In genomic region chr11:44934110-44934509, GRCh38 we compare ENCODE assay signal across 23 cellular contexts.
"Had no signal": no experiment of that assay in that cellular context is flagged by ENCODE, and none has a peak within 500 bp of the region (broad histone marks: within the 10 kb centered on the region; RNA-seq: fewer than 3 reads in every experiment).

No MANE protein-coding gene starts in this region.

- H3K9me3 ChIP-seq: body of pancreas, esophagus squamous epithelium, heart right ventricle, prostate gland, spleen, stomach, suprapubic skin, tibial nerve, uterus had no signal

- ATAC-seq: activated CD4-positive, CD25-positive, alpha-beta regulatory T cell treated with anti-CD3 and anti-CD28 coated beads, Interleukin-2, amount 50 U/mL, for 24 hours; activated naive CD8-positive, alpha-beta T cell treated with anti-CD3 and anti-CD28 coated beads, Interleukin-2, amount 50 U/mL, for 24 hours; body of pancreas had no signal

- DNase-seq: activated CD4-positive, alpha-beta memory T cell treated with anti-CD3 and anti-CD28 coated beads, Interleukin-2, amount 10 ng/mL, durations not matched to agents 7 days and 5 days; activated CD4-positive, alpha-beta T cell treated with anti-CD3 and anti-CD28 coated beads, Interleukin-2, amount 10 ng/mL, durations not matched to agents 24 days and 14 days; activated gamma-delta T cell; activated naive CD4-positive, alpha-beta T cell treated with anti-CD3 and anti-CD28 coated beads, Interleukin-2, amount 50 U/mL, for 16 hours; activated naive CD8-positive, alpha-beta T cell treated with anti-CD3 and anti-CD28 coated beads, Interleukin-2, amount 50 U/mL, for 24 hours; body of pancreas; effector memory CD4-positive, alpha-beta T cell; esophagus squamous epithelium; heart right ventricle; islet precursor cell; left cardiac atrium; spleen; stimulated activated CD4-positive, alpha-beta T cell treated with anti-CD3 and anti-CD28 coated beads, Interleukin-4, amount 100 ng/mL, for 24 hours; stomach; uterus had no signal

- H3K4me1 ChIP-seq: body of pancreas, prostate gland, suprapubic skin, uterus had no signal

- H3K4me3 Mint-ChIP-seq: activated CD4-positive, alpha-beta memory T cell treated with anti-CD3 and anti-CD28 coated beads, Interleukin-2, amount 10 ng/mL, durations not matched to agents 7 days and 5 days; activated CD4-positive, alpha-beta T cell treated with anti-CD3 and anti-CD28 coated beads, Interleukin-2, amount 10 ng/mL, durations not matched to agents 24 days and 14 days; activated naive CD8-positive, alpha-beta T cell treated with anti-CD3 and anti-CD28 coated beads, Interleukin-2, amount 50 U/mL, for 24 hours; activated T-helper 1 cell treated with anti-CD3 and anti-CD28 coated beads, Interleukin-12 subunit alpha, Interleukin-12 subunit beta, Interleukin-2, Interleukin-4 antibody, amounts not matched to agents 30 ng/mL and 10 ng/mL and 1 ng/mL, durations not matched to agents 14 hours and 24 hours and 36 hours; central memory CD8-positive, alpha-beta T cell; memory B cell had no signal

- H3K4me3 ChIP-seq: body of pancreas, esophagus squamous epithelium, heart right ventricle, prostate gland, spleen, stomach, suprapubic skin, tibial nerve, uterus had no signal

- FAIRE-seq: colon had no signal

- H3K27ac ChIP-seq: body of pancreas, esophagus squamous epithelium, heart right ventricle, prostate gland, spleen, stomach, suprapubic skin, tibial nerve, uterus had no signal

- H3K27ac Mint-ChIP-seq: activated CD4-positive, alpha-beta memory T cell treated with anti-CD3 and anti-CD28 coated beads, Interleukin-2, amount 10 ng/mL, durations not matched to agents 7 days and 5 days; activated CD4-positive, alpha-beta T cell treated with anti-CD3 and anti-CD28 coated beads, Interleukin-2, amount 10 ng/mL, durations not matched to agents 24 days and 14 days; activated naive CD8-positive, alpha-beta T cell treated with anti-CD3 and anti-CD28 coated beads, Interleukin-2, amount 50 U/mL, for 24 hours; activated T-helper 1 cell treated with anti-CD3 and anti-CD28 coated beads, Interleukin-12 subunit alpha, Interleukin-12 subunit beta, Interleukin-2, Interleukin-4 antibody, amounts not matched to agents 30 ng/mL and 10 ng/mL and 1 ng/mL, durations not matched to agents 14 hours and 24 hours and 36 hours; memory B cell had no signal

- H3K36me3 ChIP-seq: prostate gland, uterus had no signal

- H3K27me3 ChIP-seq: body of pancreas, esophagus squamous epithelium, heart right ventricle, spleen, suprapubic skin, tibial nerve, uterus had no signal

- H3K9me3 Mint-ChIP-seq: activated CD4-positive, alpha-beta memory T cell treated with anti-CD3 and anti-CD28 coated beads, Interleukin-2, amount 10 ng/mL, durations not matched to agents 7 days and 5 days; activated CD4-positive, alpha-beta T cell treated with anti-CD3 and anti-CD28 coated beads, Interleukin-2, amount 10 ng/mL, durations not matched to agents 24 days and 14 days; activated naive CD8-positive, alpha-beta T cell treated with anti-CD3 and anti-CD28 coated beads, Interleukin-2, amount 50 U/mL, for 24 hours; activated T-helper 1 cell treated with anti-CD3 and anti-CD28 coated beads, Interleukin-12 subunit alpha, Interleukin-12 subunit beta, Interleukin-2, Interleukin-4 antibody, amounts not matched to agents 30 ng/mL and 10 ng/mL and 1 ng/mL, durations not matched to agents 14 hours and 24 hours and 36 hours; central memory CD8-positive, alpha-beta T cell; memory B cell had no signal

- H3K4me1 Mint-ChIP-seq: activated CD4-positive, alpha-beta memory T cell treated with anti-CD3 and anti-CD28 coated beads, Interleukin-2, amount 10 ng/mL, durations not matched to agents 7 days and 5 days; activated CD4-positive, alpha-beta T cell treated with anti-CD3 and anti-CD28 coated beads, Interleukin-2, amount 10 ng/mL, durations not matched to agents 24 days and 14 days; activated naive CD8-positive, alpha-beta T cell treated with anti-CD3 and anti-CD28 coated beads, Interleukin-2, amount 50 U/mL, for 24 hours had no signal

- H3K27me3 Mint-ChIP-seq: activated naive CD8-positive, alpha-beta T cell treated with anti-CD3 and anti-CD28 coated beads, Interleukin-2, amount 50 U/mL, for 24 hours; central memory CD8-positive, alpha-beta T cell; memory B cell had no signal
